21 cellular contexts compared by ENCODE assay signal in the genomic region with DNA sequence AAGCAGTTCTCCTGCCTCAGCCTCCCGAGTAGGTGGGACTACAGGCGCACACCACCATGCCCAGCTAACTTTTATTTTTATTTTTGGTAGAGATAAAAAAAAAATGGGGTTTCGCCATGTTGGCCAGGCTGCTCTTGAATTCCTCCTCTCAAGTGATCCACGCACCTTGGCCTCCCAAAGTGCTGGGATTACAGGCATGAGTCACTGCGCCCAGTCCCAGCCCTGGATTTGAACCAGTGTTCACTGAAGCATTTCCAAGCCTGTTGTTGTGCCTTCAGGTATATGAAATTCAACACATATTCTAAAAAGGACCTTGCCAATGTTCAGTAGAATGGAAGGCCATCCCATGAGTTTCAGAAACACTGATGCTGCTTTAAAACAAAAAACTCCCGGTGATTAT.
"Had no signal": no experiment of that assay in that cellular context is flagged by ENCODE, and none has a peak within 500 bp of the region (broad histone marks: within the 10 kb centered on the region; RNA-seq: fewer than 3 reads in every experiment).

No MANE protein-coding gene starts in this region.

- H3K27ac ChIP-seq: dorsolateral prefrontal cortex, gastroesophageal sphincter, parathyroid adenoma, right atrium auricular region, suprapubic skin, tibial artery, upper lobe of left lung, uterus had no signal

- H3K79me2 ChIP-seq: parathyroid adenoma had no signal

- H3K27ac Mint-ChIP-seq: immature natural killer cell; naive thymus-derived CD4-positive, alpha-beta T cell; nephron progenitor cell; stimulated activated effector memory CD8-positive, alpha-beta T cell treated with anti-CD3 and anti-CD28 coated beads, Interleukin-12 subunit alpha, Interleukin-12 subunit beta, amount 100 ng/mL, for 72 hours had no signal

- H3K4me3 ChIP-seq: dorsolateral prefrontal cortex, gastroesophageal sphincter, right atrium auricular region, smooth muscle cell, suprapubic skin, tibial artery, upper lobe of left lung, uterus had no signal

- H3K27me3 ChIP-seq: dorsolateral prefrontal cortex, gastroesophageal sphincter, right atrium auricular region, suprapubic skin, tibial artery, upper lobe of left lung, uterus had no signal

- H3K9ac ChIP-seq: parathyroid adenoma had no signal

- H3K27me3 Mint-ChIP-seq: naive thymus-derived CD4-positive, alpha-beta T cell had no signal

- H3K36me3 Mint-ChIP-seq: stimulated activated effector memory CD8-positive, alpha-beta T cell treated with anti-CD3 and anti-CD28 coated beads, Interleukin-12 subunit alpha, Interleukin-12 subunit beta, amount 100 ng/mL, for 72 hours had no signal

- H3K36me3 ChIP-seq: gastroesophageal sphincter, right atrium auricular region, suprapubic skin, tibial artery, uterus had no signal

- ATAC-seq: esophagus mucosa; gastroesophageal sphincter; left lobe of liver; naive thymus-derived CD4-positive, alpha-beta T cell; stimulated activated effector memory CD8-positive, alpha-beta T cell treated with anti-CD3 and anti-CD28 coated beads, Interleukin-12 subunit alpha, Interleukin-12 subunit beta, amount 100 ng/mL, for 72 hours; stimulated activated naive CD8-positive, alpha-beta T cell treated with anti-CD3 and anti-CD28 coated beads, Interleukin-15, Interleukin-2, amounts not matched to agents 100 U/mL and 50 U/mL, for 24 hours had no signal

- H3K4me1 ChIP-seq: gastroesophageal sphincter, parathyroid adenoma, right atrium auricular region, suprapubic skin, tibial artery, upper lobe of left lung, uterus had no signal

- H3K4me3 Mint-ChIP-seq: immature natural killer cell; naive thymus-derived CD4-positive, alpha-beta T cell; nephron progenitor cell; stimulated activated effector memory CD8-positive, alpha-beta T cell treated with anti-CD3 and anti-CD28 coated beads, Interleukin-12 subunit alpha, Interleukin-12 subunit beta, amount 100 ng/mL, for 72 hours had no signal

- H3K4me2 ChIP-seq: smooth muscle cell had no signal

- H3K9me3 Mint-ChIP-seq: immature natural killer cell; naive thymus-derived CD4-positive, alpha-beta T cell; stimulated activated effector memory CD8-positive, alpha-beta T cell treated with anti-CD3 and anti-CD28 coated beads, Interleukin-12 subunit alpha, Interleukin-12 subunit beta, amount 100 ng/mL, for 72 hours had no signal

- H3K9me3 ChIP-seq: gastroesophageal sphincter, right atrium auricular region, suprapubic skin, tibial artery, upper lobe of left lung, uterus had no signal

- DNase-seq: cortex of kidney; dorsolateral prefrontal cortex; effector CD8-positive, alpha-beta T cell; immature natural killer cell; mammary epithelial cell; naive thymus-derived CD4-positive, alpha-beta T cell; nephron progenitor cell; stimulated activated CD4-positive, alpha-beta T cell treated with anti-CD3 and anti-CD28 coated beads, Interleukin-4, amount 100 ng/mL, for 1 hour; stimulated activated CD8-positive, alpha-beta memory T cell treated with anti-CD3 and anti-CD28 coated beads, Interleukin-4, amount 100 ng/mL, for 48 hours; stimulated activated naive CD8-positive, alpha-beta T cell treated with anti-CD3 and anti-CD28 coated beads, Interleukin-15, Interleukin-2, amounts not matched to agents 100 U/mL and 50 U/mL, for 24 hours; tibial artery; upper lobe of left lung; uterus had no signal

- H2AFZ ChIP-seq: parathyroid adenoma had no signal
